Comparison of ENCODE assay signal across 22 cellular contexts in the genomic region with DNA sequence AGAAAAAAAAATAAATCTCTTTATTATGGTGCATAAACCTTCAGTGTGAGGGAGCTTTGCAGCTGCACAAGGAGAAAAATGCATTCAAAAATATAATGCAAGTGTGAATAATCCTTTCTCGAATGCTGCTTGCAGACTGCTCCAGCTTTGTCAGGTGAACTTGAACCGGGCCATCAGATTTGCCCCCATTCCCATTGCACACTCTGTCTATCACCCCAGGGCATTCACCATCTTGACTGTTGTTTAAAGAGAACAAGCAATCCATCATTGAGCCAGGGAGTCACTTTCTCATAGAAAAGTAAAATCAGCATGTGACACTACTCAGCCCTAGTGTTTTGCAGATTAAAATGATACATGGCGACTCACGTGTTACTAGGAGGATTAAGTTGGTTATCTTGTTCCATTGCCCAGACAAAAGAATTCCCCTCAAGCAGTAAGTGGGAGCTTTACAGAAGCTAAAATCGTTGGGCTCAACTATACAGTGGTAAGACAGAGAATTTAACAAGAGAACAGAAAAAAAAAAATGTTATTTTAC.
DNase-seq lines count a peak whose midpoint lies in the region; ATAC-seq lines count a peak whose summit lies in the region.
"Had no signal": no experiment of that assay in that cellular context is flagged by ENCODE, and none has a peak within 500 bp of the region (broad histone marks: within the 10 kb centered on the region; RNA-seq: fewer than 3 reads in every experiment).

No MANE protein-coding gene starts in this region.

- H2BK15ac ChIP-seq in mesendoderm (replicated peaks; ENCODE audit: low read depth) = no peak overlapping the region

- H3K27me3 ChIP-seq in adipocyte (replicated peaks; ENCODE audit: control insufficient read depth, insufficient read depth, low read length) = no peaks in the 10 kb centered on the region
- peaks cover 3% of the 10 kb centered on the region for H3K27me3 ChIP-seq in mesendoderm (ENCODE audit: insufficient read depth, low read length, poor library complexity)
- H3K27me3 ChIP-seq: adrenal gland, colonic mucosa, vagina had no signal

- H3K18ac ChIP-seq in mesendoderm (ENCODE audit: low read length) = no peak overlapping the region

- DNase-seq in EL (peak; percentile 55), LHCN-M2 (ENCODE audit: low read depth) (peak; percentile 75), adipocyte (ENCODE audit: low read depth) (peak; percentile 45), mesendoderm (peak; percentile 4), DMS53 (lab: John Stamatoyannopoulos, UW) (no peak)
- DNase-seq in stimulated activated CD4-positive, alpha-beta T cell treated with anti-CD3 and anti-CD28 coated beads, Interleukin-2, amount 100 ng/mL, for 48 hours = no peak
- DNase-seq: activated CD4-positive, alpha-beta T cell treated with anti-CD3 and anti-CD28 coated beads, Interleukin-2, amount 50 U/mL, for 1 hour; activated T-cell treated with anti-CD3 and anti-CD28 coated beads, Interleukin-2, amount 50 U/mL, for 48 hours; adrenal gland; C1 segment of cervical spinal cord; colonic mucosa; DMS79; erythroblast; NCI-H1694 treated with DMSO at 0.1 percent for 48 hours; NCI-H748 treated with DMSO at 0.1 percent for 48 hours; occipital lobe had no signal

- H3K23ac ChIP-seq in mesendoderm (ENCODE audit: low read length) = no peak overlapping the region

- no peak overlapping the region for H4K8ac ChIP-seq in mesendoderm (ENCODE audit: low read depth, low read length)

- H3K36me3 ChIP-seq in adipocyte (ENCODE audit: control insufficient read depth, insufficient read depth, low read length, severe bottlenecking) (peaks cover 10% of the 10 kb centered on the region), mesendoderm (ENCODE audit: control insufficient read depth, insufficient read depth, low read length) (no peaks in the 10 kb centered on the region)
- H3K36me3 ChIP-seq: adrenal gland, colonic mucosa had no signal

- H2BK5ac ChIP-seq in mesendoderm (ENCODE audit: low read length) = no peak overlapping the region

- H3K4me1 ChIP-seq in adipocyte (ENCODE audit: control insufficient read depth, insufficient read depth, low read length) = no peaks in the 10 kb centered on the region
- no peaks in the 10 kb centered on the region for H3K4me1 ChIP-seq in mesendoderm (ENCODE audit: control insufficient read depth, low read depth, low read length)
- H3K4me1 ChIP-seq: adrenal gland, colonic mucosa, vagina had no signal

- no peak overlapping the region for H3K56ac ChIP-seq in mesendoderm (ENCODE audit: low read length)

- H3K4me3 ChIP-seq in adipocyte (ENCODE audit: low read length) (no peak overlapping the region), mesendoderm (ENCODE audit: low read length) (no peak overlapping the region)
- H3K4me3 ChIP-seq: adrenal gland, colonic mucosa, smooth muscle cell, vagina had no signal

- H3K27ac ChIP-seq in mesendoderm (ENCODE audit: low read depth, low read length) = no peak overlapping the region
- H3K27ac ChIP-seq: adrenal gland, colonic mucosa, KMS-11, vagina had no signal

- no CpG with 5 or more reads among the region's 5 CpGs for WGBS in mesendoderm (ENCODE audit: extremely low coverage, insufficient coverage, low lambda C conversion rate)

- no peak overlapping the region for H2BK120ac ChIP-seq in mesendoderm (ENCODE audit: low read depth, low read length)

- H3K9me3 ChIP-seq in adipocyte (ENCODE audit: control insufficient read depth, low read length) = peaks cover 18% of the 10 kb centered on the region
- H3K9me3 ChIP-seq: colonic mucosa had no signal

- H3K9ac ChIP-seq in adipocyte (ENCODE audit: low read length) = no peak overlapping the region
- no peak overlapping the region for H3K9ac ChIP-seq in mesendoderm (ENCODE audit: low read length)
- H3K9ac ChIP-seq: KMS-11 had no signal

- no peak overlapping the region for H2AK5ac ChIP-seq in mesendoderm (ENCODE audit: low read length)

- ATAC-seq in GM18873 (IDR thresholded peaks at IDR 0.05; ENCODE audit: low FRiP score, unreplicated experiment) (no peak), GM21717 (IDR thresholded peaks at IDR 0.05; ENCODE audit: unreplicated experiment) (no peak)
- ATAC-seq: Right ventricle myocardium inferior had no signal

- H3K79me2 ChIP-seq in mesendoderm (ENCODE audit: control insufficient read depth, insufficient read depth, low read length) = no peaks in the 10 kb centered on the region

- H3K4ac ChIP-seq in mesendoderm (ENCODE audit: low read depth, low read length) = no peak overlapping the region

- no peak overlapping the region for H4K5ac ChIP-seq in mesendoderm (ENCODE audit: low read length)

- H3K79me1 ChIP-seq in mesendoderm (ENCODE audit: low read length) = no peaks in the 10 kb centered on the region

- no peak overlapping the region for H3K4me2 ChIP-seq in mesendoderm (ENCODE audit: low read length)
- H3K4me2 ChIP-seq: KMS-11, smooth muscle cell had no signal

Comparison
In these comparisons a context has a peak if more than half of its experiments do, and no peak if none do; other contexts are left out.
1. DNase-seq: peak in EL (single experiment), LHCN-M2 (single experiment), adipocyte (single experiment) and mesendoderm (single experiment); none in DMS53 (single experiment) and stimulated activated CD4-positive, alpha-beta T cell treated with anti-CD3 and anti-CD28 coated beads, Interleukin-2, amount 100 ng/mL, for 48 hours (0 of 2).